In genomic region chr9:96185518-96186156, GRCh38 we compare ENCODE assay signal across 16 cellular contexts.
DNase-seq lines count a peak whose midpoint lies in the region; ATAC-seq and TF ChIP-seq lines count a peak whose summit lies in the region.
"Had no signal": no experiment of that assay in that cellular context is flagged by ENCODE, and none has a peak within 500 bp of the region (broad histone marks: within the 10 kb centered on the region; RNA-seq: fewer than 3 reads in every experiment).

No MANE protein-coding gene starts in this region.

- H3K4me1 Mint-ChIP-seq in immature natural killer cell = no peaks in the 10 kb centered on the region
- H3K4me1 Mint-ChIP-seq in stimulated activated naive B cell treated with anti-CD40 and anti-IgM and Interleukin-4, amounts not matched to agents 10 μg/mL and 1 μg/mL and 100 μg/mL, for 72 hours = no peaks in the 10 kb centered on the region
- H3K4me1 Mint-ChIP-seq: B cell had no signal

- no peaks in the 10 kb centered on the region for H3K36me3 ChIP-seq in SJCRH30
- H3K36me3 ChIP-seq in colonic mucosa = no peaks in the 10 kb centered on the region
- no peaks in the 10 kb centered on the region for H3K36me3 ChIP-seq in mucosa of descending colon (ENCODE audit: low read depth)
- no peaks in the 10 kb centered on the region for H3K36me3 ChIP-seq in transverse colon

- peaks cover 5 to 12% (median 11%) of the 10 kb centered on the region in 3 donors for H3K27me3 Mint-ChIP-seq in immature natural killer cell (ENCODE audit: low read depth in 3 of 3)
- H3K27me3 Mint-ChIP-seq in stimulated activated naive B cell treated with anti-CD40 and anti-IgM and Interleukin-4, amounts not matched to agents 10 μg/mL and 1 μg/mL and 100 μg/mL, for 72 hours = peaks cover 11 to 25% of the 10 kb centered on the region in 2 donors

- TF ChIP-seq EP300 in transverse colon (IDR thresholded peaks at IDR 0.05; ENCODE audit: low read depth) = no peak

- TF ChIP-seq CTCF in colonic mucosa (IDR thresholded peaks at IDR 0.05) (no peak), mucosa of descending colon (IDR thresholded peaks at IDR 0.05) (no peak), transverse colon (IDR thresholded peaks at IDR 0.05) (no peak)

- no peak for DNase-seq in SJCRH30
- DNase-seq in colonic mucosa = no peak
- peak in 2 of 3 donors; percentile 37 to 38 for DNase-seq in mucosa of descending colon
- DNase-seq in transverse colon = no peak
- DNase-seq in stimulated activated CD4-positive, alpha-beta T cell treated with anti-CD3 and anti-CD28 coated beads, Interleukin-15, amount 100 ng/mL, for 24 hours = no peak
- DNase-seq in immature natural killer cell = no peak
- DNase-seq in stimulated activated naive B cell treated with anti-CD40 and anti-IgM and Interleukin-4, amounts not matched to agents 10 μg/mL and 1 μg/mL and 100 μg/mL, for 72 hours = no peak
- DNase-seq: CD4-positive, CD25-positive, alpha-beta regulatory T cell; EL; KBM-7; NCI-H1436; NCI-H2029 treated with DMSO at 0.1 percent for 48 hours; NCI-H2171 treated with DMSO at 0.1 percent for 48 hours; NCI-H774 had no signal

- in situ Hi-C loops in transverse colon (cut with MboI; ENCODE audit: low pct_ligation_motif_present in 1 of 4, low pct_unique_long_range_greater_than_20kb in 1 of 4, low sequenced_read_pairs in 3 of 4) = no loop called here

- no peak overlapping the region for H3K27ac Mint-ChIP-seq in immature natural killer cell
- H3K27ac Mint-ChIP-seq in stimulated activated naive B cell treated with anti-CD40 and anti-IgM and Interleukin-4, amounts not matched to agents 10 μg/mL and 1 μg/mL and 100 μg/mL, for 72 hours = no peak overlapping the region
- H3K27ac Mint-ChIP-seq: B cell; CD4-positive, CD25-positive, alpha-beta regulatory T cell had no signal

- peaks cover 0 to 19% (median 4%) of the 10 kb centered on the region in 6 donors for H3K9me3 Mint-ChIP-seq in immature natural killer cell
- H3K9me3 Mint-ChIP-seq in stimulated activated naive B cell treated with anti-CD40 and anti-IgM and Interleukin-4, amounts not matched to agents 10 μg/mL and 1 μg/mL and 100 μg/mL, for 72 hours = peaks cover 4 to 5% of the 10 kb centered on the region in 2 donors

- H3K9me3 ChIP-seq in SJCRH30 (replicated peaks) (peaks cover 3% of the 10 kb centered on the region), colonic mucosa (peaks cover 7% of the 10 kb centered on the region), mucosa of descending colon (peaks cover 12% of the 10 kb centered on the region), transverse colon (peaks cover 0 to 6% of the 10 kb centered on the region in 2 donors)

- H3K27me3 ChIP-seq in SJCRH30 = no peaks in the 10 kb centered on the region
- H3K27me3 ChIP-seq in colonic mucosa = no peaks in the 10 kb centered on the region
- no peaks in the 10 kb centered on the region for H3K27me3 ChIP-seq in transverse colon

- no peak for TF ChIP-seq POLR2A in transverse colon (IDR thresholded peaks at IDR 0.05)

- H3K9ac ChIP-seq in colonic mucosa (ENCODE audit: low read depth in 2 of 2, low read length in 2 of 2) = peak overlapping the region in 1 of 2 donors; percentile 41

- no peak overlapping the region for H3K4me3 ChIP-seq in SJCRH30
- no peak overlapping the region for H3K4me3 ChIP-seq in colonic mucosa
- no peak overlapping the region for H3K4me3 ChIP-seq in mucosa of descending colon
- H3K4me3 ChIP-seq in transverse colon = no peak overlapping the region

- peak overlapping the region; percentile 79; the same call in 1 of the 2 replicates for H3K27ac ChIP-seq in SJCRH30
- H3K27ac ChIP-seq in colonic mucosa = peak overlapping the region; percentile 77
- peak overlapping the region; percentile 75 to 90 (median 86) for H3K27ac ChIP-seq in transverse colon

- no peak overlapping the region for H3K4me3 Mint-ChIP-seq in immature natural killer cell
- H3K4me3 Mint-ChIP-seq in stimulated activated naive B cell treated with anti-CD40 and anti-IgM and Interleukin-4, amounts not matched to agents 10 μg/mL and 1 μg/mL and 100 μg/mL, for 72 hours = no peak overlapping the region
- H3K4me3 Mint-ChIP-seq: B cell; CD4-positive, CD25-positive, alpha-beta regulatory T cell had no signal

- WGBS in transverse colon (ENCODE audit: low coverage in 1 of 2), 2 donors = 65% methylated on average over 2 of the region's 2 CpGs; no CpG with 5 or more reads in 1 of the 2 donors

- H3K4me1 ChIP-seq in SJCRH30 (peaks cover 14% of the 10 kb centered on the region; the same call in 1 of the 2 replicates), colonic mucosa (no peaks in the 10 kb centered on the region), mucosa of descending colon (ENCODE audit: low read depth) (peaks cover 6% of the 10 kb centered on the region), transverse colon (peaks cover 3 to 21% (median 19%) of the 10 kb centered on the region in 4 donors)

- H3K36me3 Mint-ChIP-seq in immature natural killer cell = peaks cover under 1 to 9% (median under 1%) of the 10 kb centered on the region in 3 donors
- peaks cover 0 to under 1% of the 10 kb centered on the region in 2 donors for H3K36me3 Mint-ChIP-seq in stimulated activated naive B cell treated with anti-CD40 and anti-IgM and Interleukin-4, amounts not matched to agents 10 μg/mL and 1 μg/mL and 100 μg/mL, for 72 hours
- H3K36me3 Mint-ChIP-seq: CD4-positive, CD25-positive, alpha-beta regulatory T cell had no signal

- ATAC-seq in mucosa of descending colon = no peak
- no peak for ATAC-seq in stimulated activated naive B cell treated with anti-CD40 and anti-IgM and Interleukin-4, amounts not matched to agents 10 μg/mL and 1 μg/mL and 100 μg/mL, for 72 hours (replicated peaks)
- ATAC-seq: HCT116 had no signal

- intact Hi-C loops in colonic mucosa (cut with DNase I) (no loop called here), mucosa of descending colon (cut with DNase I, micrococcal nuclease) (no loop called here), transverse colon (cut with DNase I; ENCODE audit: low total_unique reads) (no loop called here)

Comparison
In these comparisons a context has a peak if more than half of its experiments do, and no peak if none do; other contexts are left out.
1. DNase-seq: peak in mucosa of descending colon (2 of 3); none in SJCRH30 (0 of 2), colonic mucosa (single experiment), transverse colon (single experiment), stimulated activated CD4-positive, alpha-beta T cell treated with anti-CD3 and anti-CD28 coated beads, Interleukin-15, amount 100 ng/mL, for 24 hours (single experiment), immature natural killer cell (0 of 3) and stimulated activated naive B cell treated with anti-CD40 and anti-IgM and Interleukin-4, amounts not matched to agents 10 μg/mL and 1 μg/mL and 100 μg/mL, for 72 hours (single experiment).
2. Peak in every context shown above with its lines, with median percentiles within 50 percentile points of each other: H3K27ac ChIP-seq.